2 cellular contexts compared by ENCODE assay signal in the genomic region with DNA sequence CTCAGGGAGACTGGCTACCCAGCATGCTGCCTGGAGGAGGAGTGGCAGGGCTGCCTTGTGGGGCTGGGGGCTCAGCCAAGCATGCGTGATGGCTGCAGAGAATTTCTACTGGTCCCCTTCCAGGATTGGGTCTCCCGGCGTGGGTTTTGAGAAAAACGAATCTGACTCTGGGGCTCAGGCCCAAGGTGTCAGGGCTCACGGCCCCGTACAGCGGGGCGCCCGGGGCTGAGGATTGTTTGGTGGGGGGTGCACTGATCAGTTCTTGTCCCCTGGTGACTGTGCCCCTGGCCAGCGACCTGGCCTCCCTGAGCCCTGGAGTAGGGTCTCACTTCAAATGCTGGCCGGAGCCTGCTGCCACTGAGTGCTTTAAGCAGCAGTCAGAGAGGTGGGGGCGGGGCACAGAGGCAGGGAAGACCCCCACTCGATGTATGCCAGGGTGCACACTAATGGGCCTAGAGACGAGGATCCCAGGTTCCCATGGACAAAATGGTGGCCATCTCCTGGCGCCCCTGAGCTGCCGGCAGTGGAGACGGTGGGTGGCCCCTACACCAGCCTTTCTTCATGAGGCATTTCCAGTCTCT.
TF ChIP-seq lines count a peak whose summit lies in the region.

No MANE protein-coding gene starts in this region.

TF ChIP-seq in liver, 16 proteins besides CTCF, POLR2A, EP300 and RAD21 (continued from another document):
- TF ChIP-seq, protein P1, sequence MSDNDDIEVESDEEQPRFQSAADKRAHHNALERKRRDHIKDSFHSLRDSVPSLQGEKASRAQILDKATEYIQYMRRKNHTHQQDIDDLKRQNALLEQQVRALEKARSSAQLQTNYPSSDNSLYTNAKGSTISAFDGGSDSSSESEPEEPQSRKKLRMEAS (IDR thresholded peaks at IDR 0.05): no peak
- TF ChIP-seq EGR1 (IDR thresholded peaks at IDR 0.05; ENCODE audit: low read depth in 2 of 2): no peak
- no peak for TF ChIP-seq RXRA (IDR thresholded peaks at IDR 0.05)
- TF ChIP-seq GABPA (IDR thresholded peaks at IDR 0.05 in 1 of 2, conservative IDR thresholded peaks at IDR 0.05 in 1 of 2): no peak
- TF ChIP-seq NR2F2 (IDR thresholded peaks at IDR 0.05): no peak
- TF ChIP-seq SP1 (IDR thresholded peaks at IDR 0.05): no peak
- TF ChIP-seq TAF1 (conservative IDR thresholded peaks at IDR 0.05): no peak
- TF ChIP-seq, protein P2, sequence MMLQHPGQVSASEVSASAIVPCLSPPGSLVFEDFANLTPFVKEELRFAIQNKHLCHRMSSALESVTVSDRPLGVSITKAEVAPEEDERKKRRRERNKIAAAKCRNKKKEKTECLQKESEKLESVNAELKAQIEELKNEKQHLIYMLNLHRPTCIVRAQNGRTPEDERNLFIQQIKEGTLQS (IDR thresholded peaks at IDR 0.05): no peak
- no peak for TF ChIP-seq FOXA1 (IDR thresholded peaks at IDR 0.05)
- TF ChIP-seq HNF4G (IDR thresholded peaks at IDR 0.05): no peak
- no peak for TF ChIP-seq HNF4A (conservative IDR thresholded peaks at IDR 0.05)

TF ChIP-seq in HepG2, 621 proteins besides CTCF, POLR2A, EP300 and RAD21 (continued from another document):
- TF ChIP-seq, protein P3, sequence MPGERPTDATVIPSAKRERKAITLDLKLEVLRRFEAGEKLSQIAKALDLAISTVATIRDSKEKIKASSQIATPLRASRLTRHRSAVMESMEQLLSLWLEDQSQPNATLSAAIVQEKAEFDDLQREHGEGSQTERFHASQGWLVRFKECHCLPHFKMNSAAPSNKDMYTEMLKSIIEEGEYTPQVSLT (CRISPR knock-in tag; IDR thresholded peaks at IDR 0.05; ENCODE audit: borderline replicate concordance, low read depth): no peak
- TF ChIP-seq NCOA2 (CRISPR knock-in tag; IDR thresholded peaks at IDR 0.05): no peak
- TF ChIP-seq ZNF749 (CRISPR knock-in tag; IDR thresholded peaks at IDR 0.05; ENCODE audit: borderline replicate concordance): no peak
- TF ChIP-seq, protein P4, sequence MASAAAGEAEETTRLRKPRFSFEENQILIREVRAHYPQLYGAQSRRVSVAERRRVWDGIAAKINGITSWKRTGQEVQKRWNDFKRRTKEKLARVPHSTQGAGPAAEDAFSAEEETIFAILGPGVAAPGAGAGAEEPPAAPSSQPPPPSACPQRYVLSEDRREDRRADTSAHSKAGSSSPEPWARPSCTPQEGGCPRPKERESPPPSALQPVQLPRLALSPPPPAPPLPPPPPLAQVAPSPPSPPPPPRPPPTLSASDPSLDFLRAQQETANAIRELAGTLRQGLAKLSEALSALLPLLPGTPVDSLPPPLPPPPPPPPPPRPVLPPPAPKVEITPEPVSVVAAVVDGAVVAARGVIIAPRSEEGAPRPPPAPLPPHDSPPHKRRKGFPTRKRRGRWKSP (CRISPR knock-in tag; IDR thresholded peaks at IDR 0.05): no peak
- no peak for TF ChIP-seq HNRNPLL (IDR thresholded peaks at IDR 0.05; ENCODE audit: low read depth, low read length, poor library complexity, severe bottlenecking)
- TF ChIP-seq ZNF619 (CRISPR knock-in tag; IDR thresholded peaks at IDR 0.05): no peak
- no peak for TF ChIP-seq HMG20A (CRISPR knock-in tag; IDR thresholded peaks at IDR 0.05; ENCODE audit: borderline replicate concordance)
- no peak for TF ChIP-seq CBFB (CRISPR knock-in tag; IDR thresholded peaks at IDR 0.05)
- no peak for TF ChIP-seq TEAD2 (CRISPR knock-in tag; IDR thresholded peaks at IDR 0.05)
- TF ChIP-seq, protein P5, sequence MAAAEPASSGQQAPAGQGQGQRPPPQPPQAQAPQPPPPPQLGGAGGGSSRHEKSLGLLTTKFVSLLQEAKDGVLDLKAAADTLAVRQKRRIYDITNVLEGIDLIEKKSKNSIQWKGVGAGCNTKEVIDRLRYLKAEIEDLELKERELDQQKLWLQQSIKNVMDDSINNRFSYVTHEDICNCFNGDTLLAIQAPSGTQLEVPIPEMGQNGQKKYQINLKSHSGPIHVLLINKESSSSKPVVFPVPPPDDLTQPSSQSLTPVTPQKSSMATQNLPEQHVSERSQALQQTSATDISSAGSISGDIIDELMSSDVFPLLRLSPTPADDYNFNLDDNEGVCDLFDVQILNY (CRISPR knock-in tag; conservative IDR thresholded peaks at IDR 0.05): no peak
- no peak for TF ChIP-seq ZNF839 (CRISPR knock-in tag; IDR thresholded peaks at IDR 0.05; ENCODE audit: borderline replicate concordance)
- TF ChIP-seq, protein P6, sequence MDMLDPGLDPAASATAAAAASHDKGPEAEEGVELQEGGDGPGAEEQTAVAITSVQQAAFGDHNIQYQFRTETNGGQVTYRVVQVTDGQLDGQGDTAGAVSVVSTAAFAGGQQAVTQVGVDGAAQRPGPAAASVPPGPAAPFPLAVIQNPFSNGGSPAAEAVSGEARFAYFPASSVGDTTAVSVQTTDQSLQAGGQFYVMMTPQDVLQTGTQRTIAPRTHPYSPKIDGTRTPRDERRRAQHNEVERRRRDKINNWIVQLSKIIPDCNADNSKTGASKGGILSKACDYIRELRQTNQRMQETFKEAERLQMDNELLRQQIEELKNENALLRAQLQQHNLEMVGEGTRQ (IDR thresholded peaks at IDR 0.05; ENCODE audit: low read depth, low read length): no peak
- TF ChIP-seq, protein P6 (CRISPR knock-in tag; IDR thresholded peaks at IDR 0.05; ENCODE audit: borderline replicate concordance): no peak
- TF ChIP-seq SNRNP70 (IDR thresholded peaks at IDR 0.05; ENCODE audit: low read depth, low read length): no peak
- no peak for TF ChIP-seq SP140L (CRISPR knock-in tag; IDR thresholded peaks at IDR 0.05; ENCODE audit: borderline replicate concordance)
